14 cellular contexts compared by ENCODE assay signal in genomic region chr9:95429096-95429495, GRCh38.
DNase-seq lines count a peak whose midpoint lies in the region; ATAC-seq and TF ChIP-seq lines count a peak whose summit lies in the region.
"Had no signal": no experiment of that assay in that cellular context is flagged by ENCODE, and none has a peak within 500 bp of the region (broad histone marks: within the 10 kb centered on the region; RNA-seq: fewer than 3 reads in every experiment).

No MANE protein-coding gene starts in this region.

- no peak for TF ChIP-seq EP300 in ovary (IDR thresholded peaks at IDR 0.05)

- no peak overlapping the region for H3K4me3 Mint-ChIP-seq in progenitor cell of endocrine pancreas (ENCODE audit: low read depth)
- H3K4me3 Mint-ChIP-seq: CD8-positive, alpha-beta memory T cell had no signal

- no peak overlapping the region for H3K27ac ChIP-seq in ovary
- H3K27ac ChIP-seq: BLaER1 had no signal

- TF ChIP-seq POLR2A in ovary (IDR thresholded peaks at IDR 0.05), result no peak

- ATAC-seq in HG02571 (IDR thresholded peaks at IDR 0.05; ENCODE audit: unreplicated experiment), result no peak
- ATAC-seq: HepG2 had no signal

- no peaks in the 10 kb centered on the region for H3K27me3 ChIP-seq in ovary

- no peaks in the 10 kb centered on the region for H3K27me3 Mint-ChIP-seq in progenitor cell of endocrine pancreas

- H3K36me3 ChIP-seq in ovary, result no peaks in the 10 kb centered on the region
- H3K36me3 ChIP-seq: BLaER1, HAP-1 had no signal

- H3K27ac Mint-ChIP-seq in progenitor cell of endocrine pancreas, result peak overlapping the region; percentile 40
- H3K27ac Mint-ChIP-seq: CD8-positive, alpha-beta memory T cell had no signal

- WGBS in ovary, 3 donors, result 89 to 94% (median 90%) methylated on average over 10 of the region's 10 CpGs

- peaks cover 5% of the 10 kb centered on the region for H3K4me1 Mint-ChIP-seq in progenitor cell of endocrine pancreas (ENCODE audit: low read depth)

- DNase-seq in AG10803 (ENCODE audit: low read depth) (peak; percentile 21), T1000 (lab: John Stamatoyannopoulos, UW) (peak; percentile 40), fibroblast of villous mesenchyme (ENCODE audit: low read depth) (peak; percentile 16), progenitor cell of endocrine pancreas (ENCODE audit: low spot score, unreplicated experiment) (no peak), ovary (no peak), Ammon's horn (ENCODE audit: low spot score) (no peak), posterior vena cava (ENCODE audit: low spot score) (no peak)
- DNase-seq: Caco-2; CD8-positive, alpha-beta memory T cell; DMS53 had no signal

- H3K9me3 ChIP-seq in ovary, result no peaks in the 10 kb centered on the region
- H3K9me3 ChIP-seq: Caco-2 had no signal

- intact Hi-C loops in ovary (cut with DNase I), result no loop called here
- intact Hi-C loops in posterior vena cava (cut with DNase I), result no loop called here

- H3K4me1 ChIP-seq in ovary (ENCODE audit: insufficient read depth), result peaks cover 4% of the 10 kb centered on the region
- H3K4me1 ChIP-seq: Caco-2 had no signal

- H3K36me3 Mint-ChIP-seq in progenitor cell of endocrine pancreas (ENCODE audit: insufficient read depth), result no peaks in the 10 kb centered on the region
- H3K36me3 Mint-ChIP-seq: CD8-positive, alpha-beta memory T cell had no signal

- H3K4me3 ChIP-seq in AG10803 (ENCODE audit: low read length) (no peak overlapping the region), fibroblast of villous mesenchyme (ENCODE audit: low read depth, low read length) (no peak overlapping the region), ovary (no peak overlapping the region)
- H3K4me3 ChIP-seq: BLaER1, HAP-1 had no signal

- TF ChIP-seq CTCF in AG10803 (conservative IDR thresholded peaks at IDR 0.05; ENCODE audit: low read length), result no peak
- TF ChIP-seq CTCF in fibroblast of villous mesenchyme (IDR thresholded peaks at IDR 0.05; ENCODE audit: insufficient read depth, low read depth, low read length), result no peak
- TF ChIP-seq CTCF in progenitor cell of endocrine pancreas (IDR thresholded peaks at IDR 0.05; ENCODE audit: unreplicated experiment), result no peak
- no peak for TF ChIP-seq CTCF in ovary (IDR thresholded peaks at IDR 0.05)

- H3K9me3 Mint-ChIP-seq in progenitor cell of endocrine pancreas (ENCODE audit: low read depth), result peaks cover 14% of the 10 kb centered on the region

Comparison
In these comparisons a context has a peak if more than half of its experiments do, and no peak if none do; other contexts are left out.
1. DNase-seq: peak in AG10803 (single experiment), T1000 (single experiment) and fibroblast of villous mesenchyme (single experiment); none in progenitor cell of endocrine pancreas (single experiment), ovary (0 of 5), Ammon's horn (single experiment) and posterior vena cava (single experiment).